Comparison of ENCODE assay signal across 8 cellular contexts in the genomic region with DNA sequence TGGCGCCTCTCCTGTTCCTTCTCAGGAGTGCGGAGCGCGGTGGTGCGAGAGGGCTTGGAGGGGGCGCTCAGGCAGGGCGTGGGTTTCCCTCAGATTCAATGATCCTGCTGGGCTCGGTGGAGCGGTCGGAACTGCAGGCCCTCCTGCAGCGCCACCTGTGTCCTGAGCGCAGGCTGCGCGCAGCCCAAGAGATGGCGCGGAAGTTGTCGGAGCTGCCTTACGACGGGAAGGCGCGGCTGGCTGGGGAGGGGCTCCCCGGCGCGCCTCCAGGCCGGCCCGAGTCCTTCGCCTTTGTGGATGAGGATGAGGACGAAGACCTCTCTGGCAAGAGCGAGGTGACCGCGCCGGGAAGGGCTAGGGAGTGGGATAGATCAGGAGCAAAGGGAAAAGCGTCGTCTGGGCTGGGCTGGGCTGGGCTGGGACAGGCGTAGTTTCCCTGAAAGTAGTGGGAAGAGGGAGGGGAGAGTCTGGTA.
DNase-seq lines count a peak whose midpoint lies in the region; ATAC-seq, FAIRE-seq and TF ChIP-seq lines count a peak whose summit lies in the region.

No MANE protein-coding gene starts in this region.

- H3K27me3 ChIP-seq in adipocyte (replicated peaks; ENCODE audit: control insufficient read depth, insufficient read depth, low read length): peaks cover 20% of the 10 kb centered on the region

- no peaks in the 10 kb centered on the region for H3K36me3 ChIP-seq in ES-I3 (ENCODE audit: insufficient read depth, low read length)
- H3K36me3 ChIP-seq in adipocyte (ENCODE audit: control insufficient read depth, insufficient read depth, low read length, severe bottlenecking): no peaks in the 10 kb centered on the region

- H3K4me3 ChIP-seq in adipocyte (ENCODE audit: low read length): peak overlapping the region; percentile 43

- H3K9ac ChIP-seq in ES-I3 (ENCODE audit: low read depth, low read length): peak overlapping the region; percentile 23; the same call in 1 of the 2 replicates
- no peak overlapping the region for H3K9ac ChIP-seq in adipocyte (ENCODE audit: low read length)

- H3K4me1 ChIP-seq in ES-I3 (ENCODE audit: insufficient read depth, low read length): no peaks in the 10 kb centered on the region; the same call in 1 of the 2 replicates
- H3K4me1 ChIP-seq in adipocyte (ENCODE audit: control insufficient read depth, insufficient read depth, low read length): no peaks in the 10 kb centered on the region

- no peak for DNase-seq in adipocyte (ENCODE audit: low read depth)
- peak; percentile 90 for DNase-seq in iPS-NIHi7 (ENCODE audit: extremely low spot score)
- DNase-seq in stimulated activated CD4-positive, alpha-beta T cell treated with anti-CD3 and anti-CD28 coated beads, Interleukin-2, amount 100 ng/mL, for 24 hours: peak; percentile 68 to 75
- DNase-seq in GM19239 (ENCODE audit: insufficient read length, low spot score): no peak

- H3K9me3 ChIP-seq in ES-I3 (ENCODE audit: control insufficient read depth, insufficient read depth, low read length) (no peaks in the 10 kb centered on the region), adipocyte (ENCODE audit: control insufficient read depth, low read length) (no peaks in the 10 kb centered on the region)

- FAIRE-seq in GM19239 (lab: Jason Lieb, UNC): no peak

- ATAC-seq in HG02759 (IDR thresholded peaks at IDR 0.05; ENCODE audit: unreplicated experiment) (peak; percentile 94), SK-N-SH treated with all-trans-retinoic acid at 6 μM for 48 hours (peak; percentile 99), HG03457 (IDR thresholded peaks at IDR 0.05; ENCODE audit: unreplicated experiment) (no peak)

TF ChIP-seq in SK-N-SH treated with all-trans-retinoic acid at 6 μM for 48 hours, 23 proteins besides CTCF, POLR2A, EP300 and RAD21:
- 0 out of 2 replicates have a peak, but pooled peaks have one; percentile 27 for TF ChIP-seq RARB (CRISPR knock-in tag; IDR thresholded peaks at IDR 0.05)
- no peak for TF ChIP-seq ARNTL (CRISPR knock-in tag; IDR thresholded peaks at IDR 0.05; ENCODE audit: borderline replicate concordance, low read depth)

Comparison
In these comparisons a context has a peak if more than half of its experiments do, and no peak if none do; other contexts are left out.
1. DNase-seq: peak in iPS-NIHi7 (single experiment) and stimulated activated CD4-positive, alpha-beta T cell treated with anti-CD3 and anti-CD28 coated beads, Interleukin-2, amount 100 ng/mL, for 24 hours (2 of 2); none in adipocyte (single experiment) and GM19239 (single experiment).